ENCODE assay signal across 17 cellular contexts in genomic region chr14:104935955-104936354, GRCh38. TPM values are rescaled to one million over a fixed set of nuclear protein-coding genes. Genes with fewer than 3 reads are reported as not detected.
"Had no signal": no experiment of that assay in that cellular context is flagged by ENCODE, and none has a peak within 500 bp of the region (broad histone marks: within the 10 kb centered on the region; RNA-seq: fewer than 3 reads in every experiment).

No MANE protein-coding gene starts in this region.

- H3K4me3 ChIP-seq: mucosa of descending colon, prostate gland, right lobe of liver, spleen had no signal

- ATAC-seq: effector memory CD8-positive, alpha-beta T cell; mucosa of descending colon; natural killer cell treated with Interleukin-12 subunit alpha and Interleukin-12 subunit beta and Interleukin-15 and Interleukin-18, amount 100 ng/mL, for 72 hours; right lobe of liver had no signal

- H3K9me3 ChIP-seq: mucosa of descending colon, prostate gland, right lobe of liver, spleen had no signal

- H3K27ac ChIP-seq: prostate gland, right lobe of liver, spleen had no signal

- H3K36me3 ChIP-seq: prostate gland, right lobe of liver, spleen had no signal

- H3K27me3 ChIP-seq: right lobe of liver had no signal

- H3K4me1 ChIP-seq: prostate gland had no signal

- DNase-seq: activated CD4-positive, alpha-beta T cell treated with anti-CD3 and anti-CD28 coated beads, Interleukin-2, amount 10 ng/mL, durations not matched to agents 7 days and 5 days; activated CD4-positive, CD25-positive, alpha-beta regulatory T cell; activated CD8-positive, alpha-beta memory T cell treated with anti-CD3 and anti-CD28 coated beads for 24 hours; caudate nucleus; effector memory CD8-positive, alpha-beta T cell; immature natural killer cell; occipital lobe; spleen; stimulated activated CD4-positive, alpha-beta T cell treated with anti-CD3 and anti-CD28 coated beads, Interleukin-1b, Interleukin-23, amount 100 ng/mL, for 48 hours; stimulated activated naive CD4-positive, alpha-beta T cell; trophoblast cell had no signal

RNA-seq across cellular contexts. Expression of gene PLD4, which starts 11.3 kb away (rescaled TPM):
- total RNA-seq: activated CD4-positive, alpha-beta T cell treated with anti-CD3 and anti-CD28 coated beads, Interleukin-2, amount 10 ng/mL, durations not matched to agents 7 days and 5 days; fibroblast of villous mesenchyme; lung microvascular endothelial cell; natural killer cell treated with Interleukin-12 subunit alpha and Interleukin-12 subunit beta and Interleukin-15 and Interleukin-18, amount 100 ng/mL, for 72 hours had no signal

RNA-seq across cellular contexts. Expression of gene AHNAK2, which starts 42.2 kb away (rescaled TPM):
- total RNA-seq: activated CD4-positive, alpha-beta T cell treated with anti-CD3 and anti-CD28 coated beads, Interleukin-2, amount 10 ng/mL, durations not matched to agents 7 days and 5 days; natural killer cell treated with Interleukin-12 subunit alpha and Interleukin-12 subunit beta and Interleukin-15 and Interleukin-18, amount 100 ng/mL, for 72 hours had no signal
- polyA plus RNA-seq: immature natural killer cell had no signal
